Comparison of ENCODE assay signal across 8 cellular contexts in the genomic region with DNA sequence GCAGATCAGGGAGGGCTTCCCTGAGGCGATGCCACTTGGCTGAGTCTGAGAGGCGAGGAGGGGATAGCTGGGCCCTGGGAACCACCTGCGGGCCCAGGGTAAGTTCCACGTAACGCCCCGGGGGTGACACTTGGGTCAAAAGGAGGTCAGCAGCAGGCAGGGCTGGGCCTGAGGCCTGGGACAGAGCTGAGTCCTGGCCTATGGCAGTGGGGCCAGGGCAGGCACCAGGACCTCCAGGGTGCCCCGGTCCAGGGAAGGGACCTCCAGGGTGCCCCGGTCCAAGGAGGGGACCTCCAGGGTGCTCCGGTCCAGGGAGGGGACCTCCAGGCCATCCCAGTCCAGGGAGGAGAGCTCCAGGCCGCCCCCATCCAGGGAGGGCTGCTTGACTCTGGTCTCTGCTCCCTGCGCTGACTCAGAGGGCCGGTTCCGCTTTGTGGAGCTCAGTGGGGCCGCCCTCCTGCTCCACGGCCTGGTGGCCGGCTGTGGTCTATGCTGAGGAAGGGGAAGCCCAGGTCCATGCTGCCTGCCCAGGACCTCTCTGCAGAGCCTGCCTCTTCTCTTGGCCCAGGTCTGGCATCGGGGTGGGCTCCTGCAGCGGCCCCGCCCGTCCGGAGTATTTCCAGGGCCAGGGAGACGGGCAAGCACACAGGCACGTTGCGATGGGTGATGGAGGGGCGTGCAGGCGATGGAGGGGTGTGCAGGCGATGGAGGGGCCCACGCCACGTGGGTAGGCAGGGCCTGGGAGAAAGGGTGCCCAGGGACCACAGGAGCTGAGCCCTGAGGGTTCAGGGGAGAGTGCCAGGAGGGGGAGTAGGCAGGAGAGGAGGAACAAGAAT. TPM values are rescaled to one million over a fixed set of nuclear protein-coding genes. Genes with fewer than 3 reads are reported as not detected.
DNase-seq lines count a peak whose midpoint lies in the region; FAIRE-seq and TF ChIP-seq lines count a peak whose summit lies in the region.

No MANE protein-coding gene starts in this region.

- peak overlapping the region; percentile 21 to 42 for H3K9ac ChIP-seq in stomach smooth muscle (ENCODE audit: low read length in 2 of 2)

- in situ Hi-C loops in G401 (cut with HindIII; ENCODE audit: low sequenced_read_pairs) = no loop called here

- H3K27ac ChIP-seq in VCaP (peak overlapping the region; percentile 49; the same call in 1 of the 2 replicates), stomach smooth muscle (ENCODE audit: low read length) (peak overlapping the region; percentile 77)

- FAIRE-seq in GM18507 (lab: Jason Lieb, UNC) = no peak

- no peak for TF ChIP-seq CTCF in VCaP (conservative IDR thresholded peaks at IDR 0.05)

- peak overlapping the region; percentile 22 to 47 for H3K4me3 ChIP-seq in stomach smooth muscle (ENCODE audit: low read length in 2 of 2)

- H3K27me3 ChIP-seq in stomach smooth muscle (ENCODE audit: control insufficient read depth in 1 of 2, insufficient read depth in 2 of 2, low read length in 2 of 2) = no peaks in the 10 kb centered on the region

- H3K4me1 ChIP-seq in stomach smooth muscle (ENCODE audit: control insufficient read depth, insufficient read depth, low read length) = peaks cover 52% of the 10 kb centered on the region

- no peaks in the 10 kb centered on the region for H3K36me3 ChIP-seq in stomach smooth muscle (ENCODE audit: control insufficient read depth in 2 of 2, insufficient read depth in 2 of 2, low read length in 2 of 2)

- H3K9me3 ChIP-seq in stomach smooth muscle (ENCODE audit: control insufficient read depth in 2 of 2, low read length in 2 of 2) = no peaks in the 10 kb centered on the region

- DNase-seq in GM18507 (ENCODE audit: extremely low spot score, insufficient read length, low read depth) (peak; percentile 14), iris pigment epithelial cell (ENCODE audit: low read depth) (peak; percentile 70), G401 (ENCODE audit: low spot score) (no peak)
- no peak for DNase-seq in NK-92 treated with Interleukin-12 subunit alpha and Interleukin-12 subunit beta, amount 100 ng/mL, for 24 hours (lab: John Stamatoyannopoulos, UW)
- no peak for DNase-seq in activated CD8-positive, alpha-beta memory T cell treated with anti-CD3 and anti-CD28 coated beads for 24 hours
- no peak for DNase-seq in activated CD4-positive, alpha-beta T cell treated with anti-CD3 and anti-CD28 coated beads for 48 hours

RNA-seq across cellular contexts. Expression of gene WNT7B, which starts 19.5 kb away (rescaled TPM):
- total RNA-seq in G401 (2014; rRNA removed; shearing (Covaris generic)) = not detected in 2 replicates

Comparison
In these comparisons a context has a peak if more than half of its experiments do, and no peak if none do; other contexts are left out.
1. DNase-seq: peak in GM18507 (single experiment) and iris pigment epithelial cell (single experiment); none in NK-92 treated with Interleukin-12 subunit alpha and Interleukin-12 subunit beta, amount 100 ng/mL, for 24 hours (single experiment), G401 (single experiment), activated CD8-positive, alpha-beta memory T cell treated with anti-CD3 and anti-CD28 coated beads for 24 hours (single experiment) and activated CD4-positive, alpha-beta T cell treated with anti-CD3 and anti-CD28 coated beads for 48 hours (single experiment).